28 cellular contexts compared by ENCODE assay signal in genomic region chr3:111748132-111748531, GRCh38.
DNase-seq lines count a peak whose midpoint lies in the region; ATAC-seq and TF ChIP-seq lines count a peak whose summit lies in the region.
"Had no signal": no experiment of that assay in that cellular context is flagged by ENCODE, and none has a peak within 500 bp of the region (broad histone marks: within the 10 kb centered on the region; RNA-seq: fewer than 3 reads in every experiment).

No MANE protein-coding gene starts in this region.

- ATAC-seq in right cardiac atrium (no peak), right lobe of liver (peak; percentile 56 to 72 (median 59))
- ATAC-seq: activated CD8-positive, alpha-beta T cell treated with anti-CD3 and anti-CD28 coated beads for 36 hours had no signal

- no peak for DNase-seq in left ventricle myocardium inferior
- DNase-seq in right cardiac atrium = no peak
- DNase-seq in dermis blood vessel endothelial cell = peak; percentile 56
- DNase-seq in right lobe of liver = no peak
- no peak for DNase-seq in NCI-H748 treated with DMSO at 0.1 percent for 48 hours (lab: John Stamatoyannopoulos, UW)
- DNase-seq in SKM-1 treated with dmso at 0.1 percent for 144 hours (lab: John Stamatoyannopoulos, UW; ENCODE audit: unreplicated experiment) = no peak
- DNase-seq in activated gamma-delta T cell (lab: John Stamatoyannopoulos, UW) = no peak
- DNase-seq in activated effector memory CD4-positive, alpha-beta T cell treated with anti-CD3 and anti-CD28 coated beads, Interleukin-2, amount 50 U/mL, for 16 hours = no peak
- DNase-seq: 8988T; activated CD4-positive, alpha-beta T cell treated with anti-CD3 and anti-CD28 coated beads for 1 hour; activated CD8-positive, alpha-beta T cell treated with anti-CD3 and anti-CD28 coated beads for 36 hours; activated T-cell treated with anti-CD3 and anti-CD28 coated beads for 4 hours; AML-193; body of pancreas; CD8-positive, alpha-beta memory T cell; DMS79; effector CD8-positive, alpha-beta T cell; GF-D8; H9; NCI-H1092 treated with DMSO at 0.1 percent for 48 hours; NCI-H1930; NCI-H345; OCI-M1; posterior cingulate gyrus; SHP77 treated with DMSO at 0.1 percent for 48 hours; T-helper 1 cell; upper lobe of left lung had no signal

- intact Hi-C loops in left ventricle myocardium inferior (cut with micrococcal nuclease) (no loop called here), right cardiac atrium (cut with DNase I) (no loop called here), right lobe of liver (cut with DNase I) (no loop called here)

- 76% methylated on average over 1 of the region's 1 CpG for WGBS in right cardiac atrium
- WGBS in right lobe of liver (ENCODE audit: insufficient coverage, low coverage, low lambda C conversion rate, missing lambda C conversion rate) = 0% methylated on average over 1 of the region's 1 CpG

- H3K9me3 ChIP-seq in left ventricle myocardium inferior (replicated peaks) (peaks cover 16% of the 10 kb centered on the region), right cardiac atrium (ENCODE audit: control insufficient read depth, low read length) (no peaks in the 10 kb centered on the region), right lobe of liver (no peaks in the 10 kb centered on the region)
- H3K9me3 ChIP-seq: body of pancreas had no signal

- H3K36me3 ChIP-seq in left ventricle myocardium inferior = no peaks in the 10 kb centered on the region
- H3K36me3 ChIP-seq in right lobe of liver = no peaks in the 10 kb centered on the region
- H3K36me3 ChIP-seq: upper lobe of left lung had no signal

- TF ChIP-seq CTCF in left ventricle myocardium inferior (IDR thresholded peaks at IDR 0.05; ENCODE audit: borderline replicate concordance) (no peak), right lobe of liver (IDR thresholded peaks at IDR 0.05) (no peak)

- no peak overlapping the region for H3K4me3 ChIP-seq in left ventricle myocardium inferior
- no peak overlapping the region for H3K4me3 ChIP-seq in right cardiac atrium (ENCODE audit: low read length)
- no peak overlapping the region for H3K4me3 ChIP-seq in right lobe of liver
- H3K4me3 ChIP-seq: body of pancreas, hepatocyte, upper lobe of left lung had no signal

- TF ChIP-seq POLR2A in right lobe of liver (IDR thresholded peaks at IDR 0.05) = no peak

- H3K27me3 ChIP-seq in left ventricle myocardium inferior (ENCODE audit: low read depth) = no peaks in the 10 kb centered on the region
- no peaks in the 10 kb centered on the region for H3K27me3 ChIP-seq in right cardiac atrium (ENCODE audit: control insufficient read depth, insufficient read depth)
- no peaks in the 10 kb centered on the region for H3K27me3 ChIP-seq in right lobe of liver
- H3K27me3 ChIP-seq: body of pancreas, hepatocyte, upper lobe of left lung had no signal

- H3K27ac ChIP-seq in left ventricle myocardium inferior (replicated peaks) (peak overlapping the region; percentile 46), right cardiac atrium (ENCODE audit: low read length) (no peak overlapping the region), right lobe of liver (peak overlapping the region in 1 of 3 donors; percentile 4)
- H3K27ac ChIP-seq: upper lobe of left lung had no signal

- peaks cover 20% of the 10 kb centered on the region for H3K4me1 ChIP-seq in left ventricle myocardium inferior
- H3K4me1 ChIP-seq in right cardiac atrium (ENCODE audit: control insufficient read depth, insufficient read depth, low read length) = no peaks in the 10 kb centered on the region
- peaks cover 0 to 7% (median 1%) of the 10 kb centered on the region in 4 donors for H3K4me1 ChIP-seq in right lobe of liver
- H3K4me1 ChIP-seq: upper lobe of left lung had no signal

Comparison
In these comparisons a context has a peak if more than half of its experiments do, and no peak if none do; other contexts are left out.
1. ATAC-seq: peak in right lobe of liver (4 of 4); none in right cardiac atrium (0 of 2).